In the genomic region with DNA sequence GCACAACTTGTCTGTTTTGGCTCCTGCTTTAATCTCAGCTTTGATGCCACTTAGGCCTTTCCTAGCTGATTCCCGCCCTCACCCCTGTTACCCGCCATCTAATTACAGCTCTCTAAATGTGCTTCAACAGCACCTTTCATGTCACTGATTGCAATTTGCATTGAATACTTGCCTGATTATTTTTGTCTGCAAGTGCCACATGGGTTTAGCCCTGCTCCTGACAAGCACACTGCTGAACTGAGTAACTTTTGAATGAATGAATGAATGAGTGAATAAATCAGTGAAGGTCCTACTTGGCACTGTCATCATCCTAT, we compare ENCODE assay signal across 8 cellular contexts. TPM values are rescaled to one million over a fixed set of nuclear protein-coding genes. Genes with fewer than 3 reads are reported as not detected.
A peak's percentile ranks its signal among the peaks of the same experiment; 100 is the strongest.
DNase-seq lines count a peak whose midpoint lies in the region; TF ChIP-seq lines count a peak whose summit lies in the region.

No MANE protein-coding gene starts in this region.

- no peak overlapping the region for H3K18ac ChIP-seq in neuronal stem cell (ENCODE audit: low read length)

- H3K79me1 ChIP-seq in neuronal stem cell (ENCODE audit: low read depth, low read length) = no peaks in the 10 kb centered on the region

- H3K36me3 ChIP-seq in ectodermal cell (ENCODE audit: control insufficient read depth, insufficient read depth, low read length) = no peaks in the 10 kb centered on the region
- H3K36me3 ChIP-seq in neuronal stem cell (replicated peaks in 1 of 2; ENCODE audit: control insufficient read depth in 2 of 2, insufficient read depth in 2 of 2, low read length in 2 of 2) = no peaks in the 10 kb centered on the region

- H4K91ac ChIP-seq in neuronal stem cell (ENCODE audit: low read depth, low read length, poor library complexity) = no peak overlapping the region

- no peak overlapping the region for H3K23ac ChIP-seq in neuronal stem cell (ENCODE audit: low read depth, low read length, poor library complexity)

- H3K4me2 ChIP-seq in neuronal stem cell (ENCODE audit: insufficient read depth, low read length, poor library complexity, severe bottlenecking) = no peak overlapping the region

- no peak overlapping the region for H4K8ac ChIP-seq in neuronal stem cell (ENCODE audit: low read depth, low read length)

- H3K4me3 ChIP-seq in GM12864 (ENCODE audit: low read depth, low read length) = peak overlapping the region; percentile 69
- peak overlapping the region; percentile 60 for H3K4me3 ChIP-seq in ectodermal cell (ENCODE audit: insufficient read depth, low read depth, low read length)
- H3K4me3 ChIP-seq in neuronal stem cell (ENCODE audit: low read length in 2 of 2) = peak overlapping the region; percentile 67 to 86

- H3K4ac ChIP-seq in neuronal stem cell (ENCODE audit: low read length) = no peak overlapping the region

- 70 to 75% methylated on average over 2 of the region's 2 CpGs for WGBS in ectodermal cell, 2 experiments
- WGBS in neuronal stem cell (ENCODE audit: extremely low coverage in 2 of 2, insufficient read length in 2 of 2, insufficient replicate concordance in 1 of 2), 2 donors = no CpG with 5 or more reads among the region's 2 CpGs

- H2AK5ac ChIP-seq in neuronal stem cell (ENCODE audit: low read depth, low read length) = no peak overlapping the region

- no peak overlapping the region for H3K9ac ChIP-seq in neuronal stem cell (ENCODE audit: low read depth, low read length, poor library complexity)

- DNase-seq in GM12864 (ENCODE audit: low read depth) = no peak
- DNase-seq in NCI-H1105 (lab: John Stamatoyannopoulos, UW) = peak; percentile 11
- no peak for DNase-seq in neuronal stem cell (ENCODE audit: low spot score)
- no peak for DNase-seq in SW 1271 (lab: John Stamatoyannopoulos, UW)
- no peak for DNase-seq in caudate nucleus (lab: John Stamatoyannopoulos, UW)
- no peak for DNase-seq in LoVo (ENCODE audit: low spot score)
- DNase-seq in central memory CD4-positive, alpha-beta T cell = no peak

- H2BK12ac ChIP-seq in neuronal stem cell (ENCODE audit: low read length) = no peak overlapping the region

- H3K27me3 ChIP-seq in ectodermal cell (ENCODE audit: control insufficient read depth, insufficient read depth, low read length, poor library complexity, severe bottlenecking) = peaks cover 36% of the 10 kb centered on the region
- peaks cover 4 to 28% (median 23%) of the 10 kb centered on the region in 3 experiments for H3K27me3 ChIP-seq in neuronal stem cell (ENCODE audit: control insufficient read depth in 3 of 3, insufficient read depth in 3 of 3, low read depth in 1 of 3, low read length in 3 of 3)

- no peak overlapping the region for H2BK120ac ChIP-seq in neuronal stem cell (ENCODE audit: low read depth, low read length)

- no peak overlapping the region for H2BK15ac ChIP-seq in neuronal stem cell (ENCODE audit: low read length)

- no peak overlapping the region for H3K14ac ChIP-seq in neuronal stem cell (ENCODE audit: low read length)

- no peak overlapping the region for H3K27ac ChIP-seq in ectodermal cell (ENCODE audit: insufficient read depth, low read depth, low read length, poor library complexity, severe bottlenecking)
- H3K27ac ChIP-seq in neuronal stem cell (replicated peaks; ENCODE audit: low read length) = no peak overlapping the region
- H3K27ac ChIP-seq in caudate nucleus (ENCODE audit: low read depth, low read length) = no peak overlapping the region

- H3K9me3 ChIP-seq in ectodermal cell (ENCODE audit: control insufficient read depth, low read length) (no peaks in the 10 kb centered on the region), neuronal stem cell (replicated peaks in 1 of 2; ENCODE audit: control insufficient read depth in 2 of 2, insufficient read depth in 1 of 2, low read depth in 1 of 2, low read length in 2 of 2) (peaks cover 2 to 4% of the 10 kb centered on the region in 2 donors)

- no peak overlapping the region for H2BK5ac ChIP-seq in neuronal stem cell (ENCODE audit: low read length)

- H3K4me1 ChIP-seq in ectodermal cell (ENCODE audit: control insufficient read depth, insufficient read depth, low read length) (no peaks in the 10 kb centered on the region), neuronal stem cell (ENCODE audit: control insufficient read depth in 2 of 2, insufficient read depth in 1 of 2, low read depth in 1 of 2, low read length in 2 of 2) (peaks cover 3% of the 10 kb centered on the region in 2 donors)

- peak overlapping the region; percentile 95 for H2AFZ ChIP-seq in neuronal stem cell (ENCODE audit: low read length)

- TF ChIP-seq CTCF in GM12864 (IDR thresholded peaks at IDR 0.05; ENCODE audit: low read depth, low read length, missing control alignments) = no peak

RNA-seq across cellular contexts. Expression of a gene that starts 0.6 kb away (rescaled TPM):
- 7.8 TPM for polyA plus RNA-seq in ectodermal cell (2013, experiment 1 of 4)
- polyA plus RNA-seq in ectodermal cell (2013, experiment 2 of 4) = 7.8 TPM
- polyA plus RNA-seq in ectodermal cell (2013, experiment 3 of 4) = 7.6 TPM
- 8.1 TPM for polyA plus RNA-seq in ectodermal cell (2013, experiment 4 of 4)
- 2.3 TPM for polyA plus RNA-seq in neuronal stem cell (2013, experiment 1 of 2)
- 2.3 TPM for polyA plus RNA-seq in neuronal stem cell (2013, experiment 2 of 2)

RNA-seq across cellular contexts. Expression of a gene that starts 56.1 kb away (rescaled TPM):
- not detected for polyA plus RNA-seq in ectodermal cell (2013, experiment 1 of 4)
- not detected for polyA plus RNA-seq in ectodermal cell (2013, experiment 2 of 4)
- not detected for polyA plus RNA-seq in ectodermal cell (2013, experiment 3 of 4)
- not detected for polyA plus RNA-seq in ectodermal cell (2013, experiment 4 of 4)
- not detected for polyA plus RNA-seq in neuronal stem cell (2013, experiment 1 of 2)
- not detected for polyA plus RNA-seq in neuronal stem cell (2013, experiment 2 of 2)
